8 cellular contexts compared by ENCODE assay signal in the genomic region with DNA sequence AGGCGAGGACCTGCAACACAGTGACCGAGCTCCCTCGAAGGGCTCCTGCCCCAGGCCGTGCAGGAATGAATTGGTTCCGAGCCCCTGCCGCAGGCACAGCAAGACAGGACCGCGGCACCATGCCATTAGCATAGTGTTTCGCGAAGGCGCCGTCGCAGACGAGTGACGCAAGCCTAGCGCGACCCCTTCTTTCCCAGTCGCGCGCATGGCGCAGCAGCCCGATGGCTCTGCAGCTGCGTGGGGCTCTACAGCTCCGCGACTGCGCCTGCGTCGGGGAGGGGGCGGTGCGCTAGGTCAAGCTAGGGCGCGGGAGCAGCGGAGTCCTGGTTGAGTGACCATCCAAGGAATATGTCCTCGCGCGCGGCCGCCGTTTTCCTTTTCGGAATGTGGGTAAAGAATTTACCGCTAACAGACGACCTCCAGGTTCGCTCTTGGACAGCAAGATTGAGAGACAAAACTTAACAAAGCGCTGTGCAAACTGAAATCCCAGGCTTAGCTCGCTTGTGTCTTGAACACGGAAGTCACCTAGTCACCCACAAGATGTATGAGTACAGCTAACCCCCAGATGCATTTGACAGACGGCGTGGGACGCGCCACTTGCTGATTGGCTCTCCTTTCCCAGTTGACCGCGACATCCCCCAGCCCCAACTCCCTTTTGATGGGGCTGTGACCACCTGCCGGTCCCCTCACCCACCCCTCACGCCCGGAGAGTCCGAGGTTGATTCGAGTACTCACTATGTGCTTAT. TPM values are rescaled to one million over a fixed set of nuclear protein-coding genes. Genes with fewer than 3 reads are reported as not detected.
DNase-seq lines count a peak whose midpoint lies in the region; ATAC-seq, FAIRE-seq and TF ChIP-seq lines count a peak whose summit lies in the region.

A gene (minus strand): TSS at position 164 of the 746 bp plus-strand sequence. CDS start 32 bp downstream, at position 132.

- DNase-seq in GM12891 (ENCODE audit: insufficient read length, low spot score) (peak; percentile 90), NCI-H1417 treated with DMSO at 0.1 percent for 48 hours (lab: John Stamatoyannopoulos, UW) (peak; percentile 89), SW 1271 (lab: John Stamatoyannopoulos, UW) (peak; percentile 93 to 98), head of caudate nucleus (peak; percentile 92 to 99 (median 96)), osteocyte (ENCODE audit: extremely low spot score, unreplicated experiment) (peak; percentile 98)
- peak; percentile 97 for DNase-seq in activated naive CD8-positive, alpha-beta T cell treated with anti-CD3 and anti-CD28 coated beads, Interleukin-2, amount 10 ng/mL, durations not matched to agents 7 days and 5 days

- H3K27ac Mint-ChIP-seq in activated naive CD8-positive, alpha-beta T cell treated with anti-CD3 and anti-CD28 coated beads, Interleukin-2, amount 10 ng/mL, durations not matched to agents 7 days and 5 days: peak within 1 kb of the TSS; percentile 97
- peak within 1 kb of the TSS; percentile 96 for H3K27ac Mint-ChIP-seq in osteocyte (ENCODE audit: unreplicated experiment)

- H3K27me3 Mint-ChIP-seq in activated naive CD8-positive, alpha-beta T cell treated with anti-CD3 and anti-CD28 coated beads, Interleukin-2, amount 10 ng/mL, durations not matched to agents 7 days and 5 days: peaks cover 16% of the 10 kb centered on the region
- H3K27me3 Mint-ChIP-seq in osteocyte (ENCODE audit: unreplicated experiment): peaks cover 7% of the 10 kb centered on the region

- H3K27ac ChIP-seq in thymus (ENCODE audit: low read depth): peak within 1 kb of the TSS; percentile 94

- no peaks in the 10 kb centered on the region for H3K9me3 Mint-ChIP-seq in activated naive CD8-positive, alpha-beta T cell treated with anti-CD3 and anti-CD28 coated beads, Interleukin-2, amount 10 ng/mL, durations not matched to agents 7 days and 5 days
- no peaks in the 10 kb centered on the region for H3K9me3 Mint-ChIP-seq in osteocyte (ENCODE audit: unreplicated experiment)

- no peaks in the 10 kb centered on the region for H3K36me3 Mint-ChIP-seq in activated naive CD8-positive, alpha-beta T cell treated with anti-CD3 and anti-CD28 coated beads, Interleukin-2, amount 10 ng/mL, durations not matched to agents 7 days and 5 days
- H3K36me3 Mint-ChIP-seq in osteocyte (ENCODE audit: unreplicated experiment): peaks cover under 1% of the 10 kb centered on the region

- H3K4me3 Mint-ChIP-seq in activated naive CD8-positive, alpha-beta T cell treated with anti-CD3 and anti-CD28 coated beads, Interleukin-2, amount 10 ng/mL, durations not matched to agents 7 days and 5 days: peak within 1 kb of the TSS; percentile 94
- peak within 1 kb of the TSS; percentile 96 for H3K4me3 Mint-ChIP-seq in osteocyte (ENCODE audit: unreplicated experiment)

- H3K9me3 ChIP-seq in thymus (ENCODE audit: control insufficient read depth): no peaks in the 10 kb centered on the region

- peak; percentile 92 for TF ChIP-seq POLR2A in GM12891 (IDR thresholded peaks at IDR 0.05; ENCODE audit: low read depth, low read length)

- no peak for TF ChIP-seq CTCF in osteocyte (IDR thresholded peaks at IDR 0.05)

- intact Hi-C loops in head of caudate nucleus (cut with DNase I): loop anchor here (2.0 kb wide), 1 partner anchor 24 kb away; a partner anchor contains a TSS

- POLR2A ChIA-PET in activated naive CD8-positive, alpha-beta T cell treated with anti-CD3 and anti-CD28 coated beads, Interleukin-2, amount 10 ng/mL, durations not matched to agents 7 days and 5 days (lab: Charles Lee): interaction anchor here (0.6 to 4.3 kb wide), 10 partner anchors 12 to 365 kb away, joined by 3 to 73 read pairs (median 4); a partner anchor contains a TSS

- peak within 1 kb of the TSS; percentile 72 for H3K4me3 ChIP-seq in thymus (ENCODE audit: low read length)

- peak; percentile 99 for FAIRE-seq in GM12891 (lab: Jason Lieb, UNC)

- peaks cover 15% of the 10 kb centered on the region for H3K4me1 ChIP-seq in thymus (ENCODE audit: control insufficient read depth, insufficient read depth, low read length)

- H3K4me1 Mint-ChIP-seq in activated naive CD8-positive, alpha-beta T cell treated with anti-CD3 and anti-CD28 coated beads, Interleukin-2, amount 10 ng/mL, durations not matched to agents 7 days and 5 days: peaks cover 20% of the 10 kb centered on the region
- H3K4me1 Mint-ChIP-seq in osteocyte (ENCODE audit: unreplicated experiment): peaks cover 23% of the 10 kb centered on the region

- H3K36me3 ChIP-seq in thymus (ENCODE audit: control insufficient read depth, insufficient read depth): no peaks in the 10 kb centered on the region

- peak; percentile 96 for ATAC-seq in HG02798 (IDR thresholded peaks at IDR 0.05; ENCODE audit: poor library complexity, unreplicated experiment)
- peak; percentile 99 for ATAC-seq in activated naive CD8-positive, alpha-beta T cell treated with anti-CD3 and anti-CD28 coated beads, Interleukin-2, amount 10 ng/mL, durations not matched to agents 7 days and 5 days (ENCODE audit: low read depth)

- H3K27me3 ChIP-seq in thymus (ENCODE audit: control insufficient read depth, insufficient read depth): no peaks in the 10 kb centered on the region

- under 1% methylated on average over 57 of the region's 57 CpGs for WGBS in thymus

TF ChIP-seq in GM12891, 5 proteins besides CTCF, POLR2A, EP300 and RAD21:
- TF ChIP-seq POLR2AphosphoS5 (IDR thresholded peaks at IDR 0.05; ENCODE audit: low read depth, low read length): peak; percentile 95
- 0 out of 2 replicates have a peak, but pooled peaks have one; percentile 6 for TF ChIP-seq SPI1 (IDR thresholded peaks at IDR 0.05; ENCODE audit: low read depth, low read length)
- peak; percentile 84 for TF ChIP-seq TAF1 (IDR thresholded peaks at IDR 0.05; ENCODE audit: low read depth, low read length)
- peak; percentile 98 for TF ChIP-seq POU2F2 (IDR thresholded peaks at IDR 0.05; ENCODE audit: low read depth, low read length)
- no peak for TF ChIP-seq PAX5 (IDR thresholded peaks at IDR 0.05; ENCODE audit: insufficient read depth, low read length, severe bottlenecking)

RNA-seq across cellular contexts. Expression of the gene that starts here (rescaled TPM):
- 10.6 TPM for polyA plus RNA-seq in GM12891 (2012; ENCODE audit: low read depth, missing spikeins)
- total RNA-seq in activated naive CD8-positive, alpha-beta T cell treated with anti-CD3 and anti-CD28 coated beads, Interleukin-2, amount 10 ng/mL, durations not matched to agents 7 days and 5 days: 10 to 100 TPM; 15.1 to 16.0 TPM
- total RNA-seq in osteocyte: 12.7 TPM in 2 replicates
- polyA plus RNA-seq in thymus: 42.4 TPM

Comparison
In these comparisons a context has a peak if more than half of its experiments do, and no peak if none do; other contexts are left out.
1. Peak in every context shown above with its lines: DNase-seq, ATAC-seq, H3K4me3 ChIP-seq and H3K27ac ChIP-seq.